ENCODE assay signal across 1 cellular context in the genomic region with DNA sequence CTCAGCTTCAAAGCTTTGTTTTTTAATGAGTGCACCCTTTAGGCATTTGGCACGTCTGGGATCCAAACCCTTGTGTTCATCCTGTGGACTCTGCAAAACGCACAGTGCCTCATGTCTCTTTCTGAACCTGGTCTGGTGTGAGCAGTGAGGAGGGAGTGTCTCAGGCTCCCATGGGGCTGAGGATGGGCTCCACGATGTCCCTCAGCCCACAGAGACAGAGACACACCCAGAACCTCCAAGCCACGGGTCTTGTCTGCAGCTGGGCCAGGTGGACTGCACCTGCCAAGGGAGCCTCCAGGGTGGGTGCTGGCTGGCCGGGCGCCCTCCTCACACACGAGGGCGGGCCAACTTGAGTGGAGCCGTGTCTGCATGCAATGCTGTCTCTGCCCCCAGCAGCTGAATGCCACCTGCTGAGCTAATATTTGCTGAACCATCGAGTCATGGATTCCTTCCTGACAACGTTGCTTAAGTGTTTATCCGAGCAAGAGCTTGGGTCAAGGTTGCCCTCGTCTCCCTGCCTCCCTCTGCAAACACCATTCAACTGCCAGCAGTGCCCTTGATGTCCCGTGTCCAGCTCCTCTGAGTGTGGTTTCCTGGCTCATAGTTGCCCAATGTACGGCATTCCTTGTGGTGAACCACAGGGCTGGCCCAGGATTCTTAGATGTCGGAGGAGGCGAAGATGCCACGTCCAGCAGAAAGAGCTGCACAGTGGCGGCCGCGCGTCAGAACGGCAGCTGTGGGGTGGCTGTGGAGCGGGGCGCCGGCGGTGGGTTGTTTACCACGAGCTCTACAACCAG.
TF ChIP-seq lines count a peak whose summit lies in the region.

No MANE protein-coding gene starts in this region.

TF ChIP-seq in HepG2, 621 proteins besides CTCF, POLR2A, EP300 and RAD21 (continued from another document and continues in another):
- TF ChIP-seq MXD3 (CRISPR knock-in tag; IDR thresholded peaks at IDR 0.05) (peak; percentile 71; the same call in 1 of the 2 replicates), EHMT2 (IDR thresholded peaks at IDR 0.05; ENCODE audit: borderline replicate concordance, low read depth, low read length) (no peak), NFYB (CRISPR knock-in tag; IDR thresholded peaks at IDR 0.05) (0 out of 2 replicates have a peak, but pooled peaks have one; percentile 16), GABPB1 (CRISPR knock-in tag; IDR thresholded peaks at IDR 0.05) (peak; percentile 58), ASH2L (IDR thresholded peaks at IDR 0.05; ENCODE audit: insufficient read length, low read depth, low read length) (no peak), KLF16 (CRISPR knock-in tag; IDR thresholded peaks at IDR 0.05) (peak in 1 of 2 experiments; percentile 87; a peak in 2 of 4 replicates), CBX2 (IDR thresholded peaks at IDR 0.05; ENCODE audit: low read depth, low read length) (no peak), CBX2 (CRISPR knock-in tag; IDR thresholded peaks at IDR 0.05; ENCODE audit: low read depth) (no peak), SNAPC5 (CRISPR knock-in tag; IDR thresholded peaks at IDR 0.05; ENCODE audit: borderline replicate concordance) (no peak), SKI (IDR thresholded peaks at IDR 0.05; ENCODE audit: partially characterized antibody) (peak; percentile 89), SIN3A (IDR thresholded peaks at IDR 0.05; ENCODE audit: borderline replicate concordance, low read depth, low read length) (no peak), KLF6 (CRISPR knock-in tag; IDR thresholded peaks at IDR 0.05) (peak; percentile 67; the same call in 1 of the 2 replicates), KLF11 (CRISPR knock-in tag; IDR thresholded peaks at IDR 0.05) (0 out of 2 replicates have a peak, but pooled peaks have one; percentile 63), NCOA5 (CRISPR knock-in tag; IDR thresholded peaks at IDR 0.05) (no peak), ZMYM4 (CRISPR knock-in tag; IDR thresholded peaks at IDR 0.05) (peak; percentile 78), ZNF766 (CRISPR knock-in tag; IDR thresholded peaks at IDR 0.05; ENCODE audit: borderline replicate concordance) (peak; percentile 62; the same call in 1 of the 2 replicates), TAF15 (IDR thresholded peaks at IDR 0.05; ENCODE audit: low read depth, low read length, poor library complexity, severe bottlenecking) (no peak), GPN1 (CRISPR knock-in tag; IDR thresholded peaks at IDR 0.05; ENCODE audit: borderline replicate concordance) (no peak), ZBTB2 (CRISPR knock-in tag; IDR thresholded peaks at IDR 0.05; ENCODE audit: low read depth) (no peak), JUND (CRISPR knock-in tag; IDR thresholded peaks at IDR 0.05) (peak; percentile 82), HMG20A (CRISPR knock-in tag; IDR thresholded peaks at IDR 0.05; ENCODE audit: borderline replicate concordance) (peak; percentile 99), ZNF484 (CRISPR knock-in tag; IDR thresholded peaks at IDR 0.05; ENCODE audit: borderline replicate concordance, low read depth) (no peak), PAX8 (CRISPR knock-in tag; IDR thresholded peaks at IDR 0.05; ENCODE audit: borderline replicate concordance) (no peak), ZNF317 (CRISPR knock-in tag; IDR thresholded peaks at IDR 0.05) (peak; percentile 70), MEF2D (CRISPR knock-in tag; IDR thresholded peaks at IDR 0.05) (peak; percentile 92), ZNF629 (CRISPR knock-in tag; conservative IDR thresholded peaks at IDR 0.05) (no peak), ONECUT2 (CRISPR knock-in tag; IDR thresholded peaks at IDR 0.05) (peak; percentile 55; the same call in 1 of the 2 replicates), RAD51 (IDR thresholded peaks at IDR 0.05; ENCODE audit: borderline replicate concordance) (no peak), FLYWCH1 (CRISPR knock-in tag; IDR thresholded peaks at IDR 0.05) (no peak), PLRG1 (conservative IDR thresholded peaks at IDR 0.05) (no peak), GFI1 (CRISPR knock-in tag; IDR thresholded peaks at IDR 0.05; ENCODE audit: borderline replicate concordance) (peak; percentile 68; the same call in 1 of the 2 replicates), SP2 (CRISPR knock-in tag; IDR thresholded peaks at IDR 0.05) (no peak), THYN1 (CRISPR knock-in tag; IDR thresholded peaks at IDR 0.05; ENCODE audit: borderline replicate concordance, low read depth) (no peak)
- TF ChIP-seq, protein P1, sequence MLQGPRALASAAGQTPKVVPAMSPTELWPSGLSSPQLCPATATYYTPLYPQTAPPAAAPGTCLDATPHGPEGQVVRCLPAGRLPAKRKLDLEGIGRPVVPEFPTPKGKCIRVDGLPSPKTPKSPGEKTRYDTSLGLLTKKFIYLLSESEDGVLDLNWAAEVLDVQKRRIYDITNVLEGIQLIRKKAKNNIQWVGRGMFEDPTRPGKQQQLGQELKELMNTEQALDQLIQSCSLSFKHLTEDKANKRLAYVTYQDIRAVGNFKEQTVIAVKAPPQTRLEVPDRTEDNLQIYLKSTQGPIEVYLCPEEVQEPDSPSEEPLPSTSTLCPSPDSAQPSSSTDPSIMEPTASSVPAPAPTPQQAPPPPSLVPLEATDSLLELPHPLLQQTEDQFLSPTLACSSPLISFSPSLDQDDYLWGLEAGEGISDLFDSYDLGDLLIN (CRISPR knock-in tag; IDR thresholded peaks at IDR 0.05; ENCODE audit: borderline replicate concordance), result no peak
- TF ChIP-seq, protein P2, sequence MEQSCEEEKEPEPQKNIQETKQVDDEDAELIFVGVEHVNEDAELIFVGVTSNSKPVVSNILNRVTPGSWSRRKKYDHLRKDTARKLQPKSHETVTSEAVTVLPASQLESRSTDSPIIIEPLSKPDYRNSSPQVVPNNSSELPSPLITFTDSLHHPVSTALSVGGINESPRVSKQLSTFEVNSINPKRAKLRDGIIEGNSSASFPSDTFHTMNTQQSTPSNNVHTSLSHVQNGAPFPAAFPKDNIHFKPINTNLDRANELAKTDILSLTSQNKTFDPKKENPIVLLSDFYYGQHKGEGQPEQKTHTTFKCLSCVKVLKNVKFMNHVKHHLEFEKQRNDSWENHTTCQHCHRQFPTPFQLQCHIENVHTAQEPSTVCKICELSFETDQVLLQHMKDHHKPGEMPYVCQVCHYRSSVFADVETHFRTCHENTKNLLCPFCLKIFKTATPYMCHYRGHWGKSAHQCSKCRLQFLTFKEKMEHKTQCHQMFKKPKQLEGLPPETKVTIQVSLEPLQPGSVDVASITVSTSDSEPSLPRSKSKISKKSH (CRISPR knock-in tag; IDR thresholded peaks at IDR 0.05; ENCODE audit: borderline replicate concordance), result peak; percentile 53; the same call in 1 of the 2 replicates
- TF ChIP-seq, protein P3, sequence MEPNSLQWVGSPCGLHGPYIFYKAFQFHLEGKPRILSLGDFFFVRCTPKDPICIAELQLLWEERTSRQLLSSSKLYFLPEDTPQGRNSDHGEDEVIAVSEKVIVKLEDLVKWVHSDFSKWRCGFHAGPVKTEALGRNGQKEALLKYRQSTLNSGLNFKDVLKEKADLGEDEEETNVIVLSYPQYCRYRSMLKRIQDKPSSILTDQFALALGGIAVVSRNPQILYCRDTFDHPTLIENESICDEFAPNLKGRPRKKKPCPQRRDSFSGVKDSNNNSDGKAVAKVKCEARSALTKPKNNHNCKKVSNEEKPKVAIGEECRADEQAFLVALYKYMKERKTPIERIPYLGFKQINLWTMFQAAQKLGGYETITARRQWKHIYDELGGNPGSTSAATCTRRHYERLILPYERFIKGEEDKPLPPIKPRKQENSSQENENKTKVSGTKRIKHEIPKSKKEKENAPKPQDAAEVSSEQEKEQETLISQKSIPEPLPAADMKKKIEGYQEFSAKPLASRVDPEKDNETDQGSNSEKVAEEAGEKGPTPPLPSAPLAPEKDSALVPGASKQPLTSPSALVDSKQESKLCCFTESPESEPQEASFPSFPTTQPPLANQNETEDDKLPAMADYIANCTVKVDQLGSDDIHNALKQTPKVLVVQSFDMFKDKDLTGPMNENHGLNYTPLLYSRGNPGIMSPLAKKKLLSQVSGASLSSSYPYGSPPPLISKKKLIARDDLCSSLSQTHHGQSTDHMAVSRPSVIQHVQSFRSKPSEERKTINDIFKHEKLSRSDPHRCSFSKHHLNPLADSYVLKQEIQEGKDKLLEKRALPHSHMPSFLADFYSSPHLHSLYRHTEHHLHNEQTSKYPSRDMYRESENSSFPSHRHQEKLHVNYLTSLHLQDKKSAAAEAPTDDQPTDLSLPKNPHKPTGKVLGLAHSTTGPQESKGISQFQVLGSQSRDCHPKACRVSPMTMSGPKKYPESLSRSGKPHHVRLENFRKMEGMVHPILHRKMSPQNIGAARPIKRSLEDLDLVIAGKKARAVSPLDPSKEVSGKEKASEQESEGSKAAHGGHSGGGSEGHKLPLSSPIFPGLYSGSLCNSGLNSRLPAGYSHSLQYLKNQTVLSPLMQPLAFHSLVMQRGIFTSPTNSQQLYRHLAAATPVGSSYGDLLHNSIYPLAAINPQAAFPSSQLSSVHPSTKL (CRISPR knock-in tag; IDR thresholded peaks at IDR 0.05), result peak; percentile 99
- TF ChIP-seq, protein P4, sequence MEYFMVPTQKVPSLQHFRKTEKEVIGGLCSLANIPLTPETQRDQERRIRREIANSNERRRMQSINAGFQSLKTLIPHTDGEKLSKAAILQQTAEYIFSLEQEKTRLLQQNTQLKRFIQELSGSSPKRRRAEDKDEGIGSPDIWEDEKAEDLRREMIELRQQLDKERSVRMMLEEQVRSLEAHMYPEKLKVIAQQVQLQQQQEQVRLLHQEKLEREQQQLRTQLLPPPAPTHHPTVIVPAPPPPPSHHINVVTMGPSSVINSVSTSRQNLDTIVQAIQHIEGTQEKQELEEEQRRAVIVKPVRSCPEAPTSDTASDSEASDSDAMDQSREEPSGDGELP (IDR thresholded peaks at IDR 0.05; ENCODE audit: borderline replicate concordance, low read depth), result peak; percentile 93; the same call in 1 of the 2 replicates
- TF ChIP-seq, protein P5, sequence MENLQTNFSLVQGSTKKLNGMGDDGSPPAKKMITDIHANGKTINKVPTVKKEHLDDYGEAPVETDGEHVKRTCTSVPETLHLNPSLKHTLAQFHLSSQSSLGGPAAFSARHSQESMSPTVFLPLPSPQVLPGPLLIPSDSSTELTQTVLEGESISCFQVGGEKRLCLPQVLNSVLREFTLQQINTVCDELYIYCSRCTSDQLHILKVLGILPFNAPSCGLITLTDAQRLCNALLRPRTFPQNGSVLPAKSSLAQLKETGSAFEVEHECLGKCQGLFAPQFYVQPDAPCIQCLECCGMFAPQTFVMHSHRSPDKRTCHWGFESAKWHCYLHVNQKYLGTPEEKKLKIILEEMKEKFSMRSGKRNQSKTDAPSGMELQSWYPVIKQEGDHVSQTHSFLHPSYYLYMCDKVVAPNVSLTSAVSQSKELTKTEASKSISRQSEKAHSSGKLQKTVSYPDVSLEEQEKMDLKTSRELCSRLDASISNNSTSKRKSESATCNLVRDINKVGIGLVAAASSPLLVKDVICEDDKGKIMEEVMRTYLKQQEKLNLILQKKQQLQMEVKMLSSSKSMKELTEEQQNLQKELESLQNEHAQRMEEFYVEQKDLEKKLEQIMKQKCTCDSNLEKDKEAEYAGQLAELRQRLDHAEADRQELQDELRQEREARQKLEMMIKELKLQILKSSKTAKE (CRISPR knock-in tag; IDR thresholded peaks at IDR 0.05; ENCODE audit: borderline replicate concordance), result peak; percentile 94
